In genomic region chr11:35387341-35387982, GRCh38 we compare ENCODE assay signal across 17 cellular contexts. TPM values are rescaled to one million over a fixed set of nuclear protein-coding genes. Genes with fewer than 3 reads are reported as not detected.
A peak's percentile ranks its signal among the peaks of the same experiment; 100 is the strongest.
DNase-seq lines count a peak whose midpoint lies in the region; ATAC-seq and TF ChIP-seq lines count a peak whose summit lies in the region.
"Had no signal": no experiment of that assay in that cellular context is flagged by ENCODE, and none has a peak within 500 bp of the region (broad histone marks: within the 10 kb centered on the region; RNA-seq: fewer than 3 reads in every experiment).

No MANE protein-coding gene starts in this region.

- no peaks in the 10 kb centered on the region for H3K36me3 Mint-ChIP-seq in CD4-positive, alpha-beta T cell (ENCODE audit: low read depth)
- H3K36me3 Mint-ChIP-seq in naive B cell, result no peaks in the 10 kb centered on the region

- no peak overlapping the region for H3K4me3 Mint-ChIP-seq in CD4-positive, alpha-beta T cell
- H3K4me3 Mint-ChIP-seq in naive B cell, result no peak overlapping the region
- H3K4me3 Mint-ChIP-seq: activated CD8-positive, alpha-beta T cell treated with anti-CD3 and anti-CD28 coated beads for 36 hours; T-helper 1 cell treated with Interleukin-12 subunit alpha and Interleukin-12 subunit beta and Interleukin-4 antibody, amounts not matched to agents 30 μg/mL and 1 μg/mL, for 36 hours had no signal

- peaks cover 26% of the 10 kb centered on the region for H3K4me1 Mint-ChIP-seq in CD4-positive, alpha-beta T cell (ENCODE audit: low read depth)
- peaks cover 0 to 24% (median 9%) of the 10 kb centered on the region in 3 donors for H3K4me1 Mint-ChIP-seq in naive B cell

- H3K27me3 ChIP-seq in CD4-positive, alpha-beta T cell (ENCODE audit: control insufficient read depth, insufficient read depth, low read length), result no peaks in the 10 kb centered on the region
- no peaks in the 10 kb centered on the region for H3K27me3 ChIP-seq in mammary epithelial cell (ENCODE audit: insufficient read depth, low read length)
- H3K27me3 ChIP-seq: dorsolateral prefrontal cortex, gastroesophageal sphincter, MG63 had no signal

- no peaks in the 10 kb centered on the region for H3K79me2 ChIP-seq in mammary epithelial cell (ENCODE audit: insufficient read depth, low read length)

- H4K20me1 ChIP-seq in mammary epithelial cell (ENCODE audit: insufficient read depth, low read length), result no peaks in the 10 kb centered on the region

- no peaks in the 10 kb centered on the region for H3K27me3 Mint-ChIP-seq in CD4-positive, alpha-beta T cell
- no peaks in the 10 kb centered on the region for H3K27me3 Mint-ChIP-seq in naive B cell
- H3K27me3 Mint-ChIP-seq: activated CD8-positive, alpha-beta T cell treated with anti-CD3 and anti-CD28 coated beads for 36 hours had no signal

- peaks cover 3% of the 10 kb centered on the region for H3K9me3 Mint-ChIP-seq in CD4-positive, alpha-beta T cell
- no peaks in the 10 kb centered on the region for H3K9me3 Mint-ChIP-seq in naive B cell
- H3K9me3 Mint-ChIP-seq: T-helper 1 cell treated with Interleukin-12 subunit alpha and Interleukin-12 subunit beta and Interleukin-4 antibody, amounts not matched to agents 30 μg/mL and 1 μg/mL, for 36 hours had no signal

- H3K27ac ChIP-seq in CD4-positive, alpha-beta T cell (ENCODE audit: low read depth, low read length), result no peak overlapping the region
- H3K27ac ChIP-seq in mammary epithelial cell (ENCODE audit: insufficient read depth, low read depth, low read length), result no peak overlapping the region
- H3K27ac ChIP-seq: gastroesophageal sphincter had no signal

- no peaks in the 10 kb centered on the region for H3K9me3 ChIP-seq in CD4-positive, alpha-beta T cell (ENCODE audit: control insufficient read depth, low read length)
- H3K9me3 ChIP-seq in mammary epithelial cell (replicated peaks; ENCODE audit: insufficient read depth, low read length), result no peaks in the 10 kb centered on the region
- H3K9me3 ChIP-seq: gastroesophageal sphincter had no signal

- H2AFZ ChIP-seq in mammary epithelial cell (ENCODE audit: low read depth, low read length), result no peak overlapping the region

- no peak overlapping the region for H3K9ac ChIP-seq in mammary epithelial cell (ENCODE audit: insufficient read depth, low read length)

- H3K4me2 ChIP-seq in mammary epithelial cell (ENCODE audit: insufficient read depth, low read depth, low read length), result no peak overlapping the region

- WGBS in mammary epithelial cell (ENCODE audit: low coverage, missing lambda C conversion rate), result 88% methylated on average over 3 of the region's 3 CpGs

- H3K4me3 ChIP-seq in LNCaP clone FGC (ENCODE audit: low read depth, low read length), result no peak overlapping the region
- H3K4me3 ChIP-seq in mammary epithelial cell (replicated peaks in 1 of 3; ENCODE audit: insufficient read depth in 1 of 3, low read depth in 2 of 3, low read length in 3 of 3), result no peak overlapping the region
- H3K4me3 ChIP-seq: dorsolateral prefrontal cortex, gastroesophageal sphincter, MG63 had no signal

- peak overlapping the region; percentile 15 for H3K27ac Mint-ChIP-seq in CD4-positive, alpha-beta T cell
- peak overlapping the region in 2 of 6 donors; percentile 30 to 44 for H3K27ac Mint-ChIP-seq in naive B cell
- H3K27ac Mint-ChIP-seq: activated CD8-positive, alpha-beta T cell treated with anti-CD3 and anti-CD28 coated beads for 36 hours; T-helper 1 cell treated with Interleukin-12 subunit alpha and Interleukin-12 subunit beta and Interleukin-4 antibody, amounts not matched to agents 30 μg/mL and 1 μg/mL, for 36 hours had no signal

- intact Hi-C loops in CD4-positive, alpha-beta T cell (cut with DNase I, micrococcal nuclease), result loop anchor here (1.0 to 10.0 kb wide), 4 partner anchors 150 to 461 kb away; no protein-coding TSS in a partner anchor
- intact Hi-C loops in mammary epithelial cell (cut with micrococcal nuclease), result no loop called here

- no peaks in the 10 kb centered on the region for H3K36me3 ChIP-seq in mammary epithelial cell (ENCODE audit: insufficient read depth, low read length)
- H3K36me3 ChIP-seq: gastroesophageal sphincter, MG63 had no signal

- peak; percentile 47 for ATAC-seq in CD4-positive, alpha-beta T cell (ENCODE audit: poor library complexity)
- ATAC-seq in naive B cell (ENCODE audit: low read depth in 2 of 2), result no peak
- no peak for ATAC-seq in GM18519 (IDR thresholded peaks at IDR 0.05; ENCODE audit: low FRiP score, unreplicated experiment)
- ATAC-seq: activated CD8-positive, alpha-beta T cell treated with anti-CD3 and anti-CD28 coated beads for 36 hours; gastroesophageal sphincter; left lobe of liver had no signal

- in situ Hi-C loops in mammary epithelial cell (cut with MboI; ENCODE audit: low sequenced_read_pairs in 2 of 2), result loop anchor here (10.0 to 25.0 kb wide), 2 partner anchors 450 to 453 kb away; no protein-coding TSS in a partner anchor

- no peak for DNase-seq in CD4-positive, alpha-beta T cell
- DNase-seq in LNCaP clone FGC (ENCODE audit: low read depth) (no peak), mammary epithelial cell (no peak), naive B cell (peak; percentile 9), T1000 (lab: John Stamatoyannopoulos, UW) (no peak), HK-2 (ENCODE audit: unreplicated experiment) (no peak), dedifferentiated amniotic fluid mesenchymal stem cell (ENCODE audit: extremely low spot score) (no peak)
- DNase-seq: activated CD8-positive, alpha-beta T cell treated with anti-CD3 and anti-CD28 coated beads for 36 hours; dorsolateral prefrontal cortex; MG63; NCI-H2171 treated with DMSO at 0.1 percent for 48 hours; stimulated activated CD4-positive, alpha-beta T cell treated with anti-CD3 and anti-CD28 coated beads, Interleukin-12 subunit alpha, Interleukin-12 subunit beta, amount 100 ng/mL, for 4 hours had no signal

- CTCF ChIA-PET in CD4-positive, alpha-beta T cell (lab: Charles Lee), result interaction anchor here (0.9 to 1.2 kb wide), 5 partner anchors 13 to 218 kb away, joined by 3 read pairs; no protein-coding TSS in a partner anchor
- CTCF ChIA-PET in mammary epithelial cell (lab: Charles Lee; ENCODE audit: low non-redundant PET), result no interaction called here

- peaks cover 14% of the 10 kb centered on the region for H3K4me1 ChIP-seq in mammary epithelial cell (ENCODE audit: insufficient read depth, low read length)

- TF ChIP-seq CTCF in CD4-positive, alpha-beta T cell (IDR thresholded peaks at IDR 0.05), result no peak
- peak; percentile 56 for TF ChIP-seq CTCF in LNCaP clone FGC (IDR thresholded peaks at IDR 0.05; ENCODE audit: control insufficient read depth, extremely low read depth, insufficient read depth)
- TF ChIP-seq CTCF in mammary epithelial cell (conservative IDR thresholded peaks at IDR 0.05 in 1 of 2, IDR thresholded peaks at IDR 0.05 in 1 of 2; ENCODE audit: extremely low read depth in 1 of 2, insufficient read depth in 1 of 2, low read depth in 1 of 2, low read length in 2 of 2), result peak; percentile 27 to 50

- POLR2A ChIA-PET in CD4-positive, alpha-beta T cell (lab: Charles Lee), result interaction anchor here (0.7 kb wide), 1 partner anchor 1288 kb away, joined by 3 read pairs; no protein-coding TSS in a partner anchor

- dilution Hi-C loops in mammary epithelial cell (cut with HindIII; ENCODE audit: low sequenced_read_pairs), result loop anchor here (25.0 kb wide), 2 partner anchors 125 to 475 kb away; partner anchors contain the start of genes APIP and PDHX

- BruUV-seq in mammary epithelial cell (replicated peaks; lab: Mats Ljungman, UMichigan), result no TSS peak

RNA-seq across cellular contexts. Expression of gene SLC1A2, which starts 31.9 kb away (rescaled TPM):
- not detected for total RNA-seq in CD4-positive, alpha-beta T cell
- 1 to 10 TPM in 1 of 2 donors, under 1 TPM in 1; 0.09 to 2.7 TPM for total RNA-seq in mammary epithelial cell
- polyA plus RNA-seq in mammary epithelial cell (not detected), naive B cell (ENCODE audit: low read depth in 6 of 6) (under 1 TPM in 2 of 6 donors, not detected in 4; 0.07 to 0.09 TPM)
- 0.05 TPM for polyA minus RNA-seq in mammary epithelial cell
- total RNA-seq: activated CD8-positive, alpha-beta T cell treated with anti-CD3 and anti-CD28 coated beads for 36 hours; OCI-LY7 had no signal
